9 cellular contexts compared by ENCODE assay signal in the genomic region with DNA sequence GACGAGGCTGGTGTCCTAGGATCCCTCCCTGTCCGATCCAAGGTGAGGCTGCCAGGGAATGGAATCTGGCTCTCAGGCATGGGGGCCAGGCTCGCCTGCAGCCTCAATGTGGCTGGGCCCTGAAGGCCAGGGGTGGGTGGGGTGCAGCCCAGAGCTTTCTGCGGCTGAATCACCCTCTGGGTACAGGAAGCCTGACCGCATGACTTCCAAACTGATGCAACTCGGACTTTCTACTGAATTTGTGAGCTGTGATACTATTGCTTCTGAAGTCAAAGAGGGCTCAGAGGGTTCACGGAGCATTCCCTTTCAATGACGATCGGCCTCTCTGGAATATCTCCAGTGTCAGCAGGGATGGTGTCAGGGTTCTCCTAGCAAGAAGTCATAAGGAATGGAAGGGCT.
DNase-seq lines count a peak whose midpoint lies in the region; ATAC-seq and TF ChIP-seq lines count a peak whose summit lies in the region.
"Had no signal": no experiment of that assay in that cellular context is flagged by ENCODE, and none has a peak within 500 bp of the region (broad histone marks: within the 10 kb centered on the region; RNA-seq: fewer than 3 reads in every experiment).

No MANE protein-coding gene starts in this region.

- H3K36me3 ChIP-seq in DND-41 (ENCODE audit: insufficient read depth, low read length), result no peaks in the 10 kb centered on the region

- no peak for ATAC-seq in DND-41 (ENCODE audit: insufficient read depth, low read depth)
- ATAC-seq in activated CD4-positive, CD25-positive, alpha-beta regulatory T cell treated with anti-CD3 and anti-CD28 coated beads, Interleukin-2, amount 50 U/mL, for 24 hours, result no peak

- no peak overlapping the region for H3K27ac ChIP-seq in DND-41 (ENCODE audit: low read length)

- no peaks in the 10 kb centered on the region for H3K79me2 ChIP-seq in DND-41 (ENCODE audit: insufficient read depth, low read length)

- H3K4me3 ChIP-seq in DND-41 (ENCODE audit: low read depth in 1 of 2, low read length in 2 of 2), result no peak overlapping the region

- DNase-seq in DND-41 (peak; percentile 2), SK-MEL-5 (ENCODE audit: low read depth, low spot score) (peak; percentile 6), fibroblast of the conjunctiva (ENCODE audit: low read depth) (peak; percentile 85), pons (ENCODE audit: low spot score) (peak; percentile 14), NCI-H82 treated with DMSO at 0.1 percent for 48 hours (lab: John Stamatoyannopoulos, UW; ENCODE audit: unreplicated experiment) (no peak), NCI-H446 (lab: John Stamatoyannopoulos, UW) (no peak)
- no peak for DNase-seq in stimulated activated CD4-positive, alpha-beta T cell treated with anti-CD3 and anti-CD28 coated beads, Interleukin-2, amount 100 ng/mL, for 48 hours
- DNase-seq: NCI-H1417 treated with DMSO at 0.1 percent for 48 hours had no signal

- H3K4me1 ChIP-seq in DND-41 (ENCODE audit: insufficient read depth, low read length), result peaks cover 10% of the 10 kb centered on the region

- peaks cover 24% of the 10 kb centered on the region for H3K27me3 ChIP-seq in DND-41 (ENCODE audit: insufficient read depth, low read length, poor library complexity)

- no peak overlapping the region for H3K4me2 ChIP-seq in DND-41 (ENCODE audit: insufficient read depth, low read length)

- no peaks in the 10 kb centered on the region for H3K9me3 ChIP-seq in DND-41 (ENCODE audit: insufficient read depth, low read length, severe bottlenecking)

- no peak overlapping the region for H2AFZ ChIP-seq in DND-41 (ENCODE audit: low read depth, low read length)

- in situ Hi-C loops in SK-MEL-5 (cut with HindIII; ENCODE audit: low pct_unique_long_range_greater_than_20kb, low sequenced_read_pairs), result no loop called here

- no peak overlapping the region for H3K9ac ChIP-seq in DND-41 (ENCODE audit: low read depth, low read length)

- no peak for TF ChIP-seq CTCF in DND-41 (IDR thresholded peaks at IDR 0.05; ENCODE audit: borderline replicate concordance, extremely low read depth, low read length, poor library complexity, severe bottlenecking)

- H4K20me1 ChIP-seq in DND-41 (ENCODE audit: insufficient read depth, low read length), result no peaks in the 10 kb centered on the region

Comparison
In these comparisons a context has a peak if more than half of its experiments do, and no peak if none do; other contexts are left out.
1. DNase-seq: peak in DND-41 (single experiment), SK-MEL-5 (single experiment), fibroblast of the conjunctiva (single experiment) and pons (single experiment); none in NCI-H82 treated with DMSO at 0.1 percent for 48 hours (single experiment), stimulated activated CD4-positive, alpha-beta T cell treated with anti-CD3 and anti-CD28 coated beads, Interleukin-2, amount 100 ng/mL, for 48 hours (0 of 2) and NCI-H446 (0 of 2).